27 cellular contexts compared by ENCODE assay signal in the genomic region with DNA sequence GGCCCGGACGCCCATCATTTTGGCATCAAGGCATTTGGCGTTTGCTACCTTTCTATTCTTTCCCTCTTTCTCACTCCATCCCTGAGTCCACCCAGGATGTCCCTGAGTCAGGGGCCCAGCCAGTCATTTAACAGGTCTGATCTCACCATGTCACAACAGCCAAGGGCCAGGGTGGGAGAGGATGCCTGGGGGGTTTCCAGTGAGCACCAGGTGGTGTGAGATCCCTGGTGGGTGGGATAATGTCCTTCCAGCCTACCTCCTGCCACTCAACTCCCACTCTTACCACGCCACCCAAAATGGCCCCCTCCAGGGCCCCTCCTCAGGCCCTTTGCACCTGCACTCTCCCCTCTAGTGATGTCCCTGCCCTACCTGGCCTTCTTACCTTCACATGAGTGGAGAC.
"Had no signal": no experiment of that assay in that cellular context is flagged by ENCODE, and none has a peak within 500 bp of the region (broad histone marks: within the 10 kb centered on the region; RNA-seq: fewer than 3 reads in every experiment).

No MANE protein-coding gene starts in this region.

- H3K4me3 Mint-ChIP-seq: nephron progenitor cell; stimulated activated effector memory CD8-positive, alpha-beta T cell treated with anti-CD3 and anti-CD28 coated beads, Interleukin-12 subunit alpha, Interleukin-12 subunit beta, amount 100 ng/mL, for 72 hours had no signal

- H3K27ac Mint-ChIP-seq: nephron progenitor cell; progenitor cell of endocrine pancreas; stimulated activated effector memory CD8-positive, alpha-beta T cell treated with anti-CD3 and anti-CD28 coated beads, Interleukin-12 subunit alpha, Interleukin-12 subunit beta, amount 100 ng/mL, for 72 hours had no signal

- H3K4me1 ChIP-seq: gastroesophageal sphincter, parathyroid adenoma, testis, uterus had no signal

- H3K36me3 Mint-ChIP-seq: naive thymus-derived CD8-positive, alpha-beta T cell; stimulated activated effector memory CD8-positive, alpha-beta T cell treated with anti-CD3 and anti-CD28 coated beads, Interleukin-12 subunit alpha, Interleukin-12 subunit beta, amount 100 ng/mL, for 72 hours had no signal

- H3K27ac ChIP-seq: dorsolateral prefrontal cortex, epithelial cell of prostate, foreskin keratinocyte, gastroesophageal sphincter, heart right ventricle, lower lobe of right lung, neutrophil, parathyroid adenoma, testis, tibial artery, upper lobe of left lung, uterus had no signal

- H3K4me3 ChIP-seq: dorsolateral prefrontal cortex, gastroesophageal sphincter, heart right ventricle, lower lobe of right lung, testis, tibial artery, upper lobe of left lung, uterus had no signal

- H3K36me3 ChIP-seq: gastroesophageal sphincter, heart right ventricle, lower lobe of right lung, neutrophil, tibial artery, upper lobe of left lung, uterus had no signal

- ATAC-seq: esophagus mucosa; foreskin keratinocyte; gastroesophageal sphincter; heart right ventricle; left ventricle myocardium superior; lower lobe of right lung; sciatic nerve; stimulated activated effector memory CD8-positive, alpha-beta T cell treated with anti-CD3 and anti-CD28 coated beads, Interleukin-12 subunit alpha, Interleukin-12 subunit beta, amount 100 ng/mL, for 72 hours; stimulated activated naive CD8-positive, alpha-beta T cell treated with anti-CD3 and anti-CD28 coated beads, Interleukin-15, Interleukin-2, amounts not matched to agents 100 U/mL and 50 U/mL, for 24 hours had no signal

- H3K4me1 Mint-ChIP-seq: nephron progenitor cell had no signal

- H3K27me3 Mint-ChIP-seq: naive thymus-derived CD8-positive, alpha-beta T cell had no signal

- H3K27me3 ChIP-seq: neutrophil, testis, upper lobe of left lung, uterus had no signal

- H3K9me3 ChIP-seq: gastroesophageal sphincter, heart right ventricle, lower lobe of right lung, neutrophil, testis, tibial artery, upper lobe of left lung, uterus had no signal

- H3K9ac ChIP-seq: parathyroid adenoma had no signal

- H3K9me3 Mint-ChIP-seq: naive thymus-derived CD8-positive, alpha-beta T cell; nephron progenitor cell; stimulated activated effector memory CD8-positive, alpha-beta T cell treated with anti-CD3 and anti-CD28 coated beads, Interleukin-12 subunit alpha, Interleukin-12 subunit beta, amount 100 ng/mL, for 72 hours had no signal

- DNase-seq: dorsolateral prefrontal cortex; effector CD4-positive, alpha-beta T cell; foreskin keratinocyte; heart right ventricle; hippocampal formation; left ventricle myocardium superior; lower lobe of right lung; naive thymus-derived CD8-positive, alpha-beta T cell; nephron progenitor cell; stimulated activated CD4-positive, alpha-beta T cell treated with anti-CD3 and anti-CD28 coated beads, Interleukin-2, amount 100 ng/mL, for 24 hours; stimulated activated CD4-positive, alpha-beta T cell treated with anti-CD3 and anti-CD28 coated beads, Interleukin-4, amount 100 ng/mL, for 24 hours; stimulated activated naive CD8-positive, alpha-beta T cell treated with anti-CD3 and anti-CD28 coated beads, Interleukin-15, Interleukin-2, amounts not matched to agents 100 U/mL and 50 U/mL, for 24 hours; substantia nigra; testis; tibial artery; upper lobe of left lung; uterus had no signal

- FAIRE-seq: colon, islet of Langerhans had no signal
